In the genomic region with DNA sequence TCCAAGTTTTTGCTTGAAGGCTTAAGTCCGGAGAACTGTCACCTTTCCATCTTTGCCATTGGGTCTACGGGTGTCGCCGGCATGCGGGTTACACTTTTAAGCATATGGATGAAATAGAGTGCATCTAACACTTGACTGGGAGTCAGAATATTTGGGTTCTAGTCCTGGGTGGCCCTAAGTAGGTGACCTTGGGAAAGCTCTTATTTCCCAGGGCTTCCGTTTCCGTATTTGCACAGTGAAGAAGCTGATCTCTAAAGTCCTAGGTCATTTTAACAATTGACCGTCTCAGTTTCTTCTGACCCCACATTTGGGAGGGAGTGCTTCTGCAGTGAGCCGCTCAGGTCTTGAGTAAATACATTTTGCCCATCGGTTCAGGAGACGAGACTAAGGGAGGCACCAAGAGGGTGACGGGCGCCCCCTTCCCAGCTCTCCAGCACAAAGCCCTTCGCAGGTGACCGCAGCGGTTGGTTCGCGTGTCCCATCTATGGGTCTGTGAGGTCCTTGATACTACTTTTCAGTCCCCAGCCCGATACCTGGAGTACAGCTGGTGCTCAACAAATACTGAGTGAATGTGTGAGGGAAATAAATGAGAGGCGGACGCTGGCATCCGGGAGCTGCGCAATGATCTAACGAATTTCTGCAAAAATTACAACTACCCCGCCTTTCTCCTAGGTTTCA, we compare ENCODE assay signal across 8 cellular contexts. TPM values are rescaled to one million over a fixed set of nuclear protein-coding genes. Genes with fewer than 3 reads are reported as not detected.
A peak's percentile ranks its signal among the peaks of the same experiment; 100 is the strongest.
DNase-seq lines count a peak whose midpoint lies in the region; ATAC-seq and TF ChIP-seq lines count a peak whose summit lies in the region.

No MANE protein-coding gene starts in this region.

- peak overlapping the region; percentile 99 for H3K4me3 ChIP-seq in PC-9
- peak overlapping the region; percentile 69 for H3K4me3 ChIP-seq in ovary
- peak overlapping the region; percentile 73 to 81 for H3K4me3 ChIP-seq in vagina

- H3F3A ChIP-seq in PC-9 (ENCODE audit: insufficient read depth, low read depth): peaks cover 36% of the 10 kb centered on the region

- peaks cover 0 to 5% (median 0%) of the 10 kb centered on the region in 3 donors for H3K27me3 Mint-ChIP-seq in CD14-positive monocyte (ENCODE audit: low read depth in 3 of 3)

- POLR2A ChIA-PET in PC-9 (lab: Charles Lee; ENCODE audit: unreplicated experiment): interaction anchor here (0.5 to 0.6 kb wide), 3 partner anchors 97 to 488 kb away, joined by 3 to 5 read pairs (median 4); partner anchors contain the start of gene ANKS1A

- no peaks in the 10 kb centered on the region for H4K20me1 ChIP-seq in PC-9 (ENCODE audit: insufficient read depth)

- no peaks in the 10 kb centered on the region for H3K9me2 ChIP-seq in PC-9 (ENCODE audit: insufficient read depth)

- intact Hi-C loops in CD14-positive monocyte (cut with micrococcal nuclease): loop anchor here (5.0 to 10.0 kb wide), 2 partner anchors 34 to 93 kb away; partner anchors contain the start of genes SNRPC (in 2 of the 2), ANKS1A (in 1 of the 2) and TAF11 (in 1 of the 2)
- intact Hi-C loops in PC-9 (cut with micrococcal nuclease; ENCODE audit: unreplicated experiment): loop anchor here (5.0 kb wide), 1 partner anchor 544 kb away; the partner anchor contains the start of gene SMIM29
- intact Hi-C loops in head of caudate nucleus (cut with DNase I): loop anchor here (10.0 kb wide), 1 partner anchor 93 kb away; the partner anchor contains the start of genes ANKS1A and TAF11
- intact Hi-C loops in ovary (cut with DNase I): no loop called here
- intact Hi-C loops in vagina (cut with DNase I): no loop called here

- TSS peak; percentile 81 for BruUV-seq in PC-9 (replicated peaks; lab: Mats Ljungman, UMichigan)

- no peak for TF ChIP-seq EP300 in ovary (IDR thresholded peaks at IDR 0.05)

- H2AFZ ChIP-seq in PC-9: peak overlapping the region; percentile 96

- H3K36me3 Mint-ChIP-seq in CD14-positive monocyte: peaks cover 0 to 4% of the 10 kb centered on the region in 2 donors

- DNase-seq in CD14-positive monocyte (ENCODE audit: low spot score) (no peak), GM19238 (ENCODE audit: insufficient read length, low spot score) (peak; percentile 39), PC-9 (peak in 1 of 2 experiments; percentile 38), head of caudate nucleus (peak; percentile 52 to 86 (median 68)), ovary (peak; percentile 25 to 56 (median 46)), vagina (ENCODE audit: extremely low spot score in 2 of 2) (peak in 1 of 2 donors; percentile 89)
- peak; percentile 37 for DNase-seq in activated naive CD4-positive, alpha-beta T cell treated with anti-CD3 and anti-CD28 coated beads, Interleukin-2, amount 50 U/mL, for 16 hours

- peaks cover 28% of the 10 kb centered on the region for H3K4me1 Mint-ChIP-seq in CD14-positive monocyte

- CTCF ChIA-PET in PC-9 (lab: Charles Lee): no interaction called here

- peak; percentile 37 for ATAC-seq in HG03439 (IDR thresholded peaks at IDR 0.05; ENCODE audit: unreplicated experiment)

- peak overlapping the region; percentile 87 to 95 (median 94) for H3K27ac Mint-ChIP-seq in CD14-positive monocyte

- H3K9me3 Mint-ChIP-seq in CD14-positive monocyte: peaks cover 0 to 4% (median 0%) of the 10 kb centered on the region in 7 donors

- peak overlapping the region; percentile 90 for H3K27ac ChIP-seq in PC-9
- H3K27ac ChIP-seq in ovary: peak overlapping the region; percentile 53 to 87
- H3K27ac ChIP-seq in vagina: peak overlapping the region; percentile 87

- peaks cover 41% of the 10 kb centered on the region for H3K4me1 ChIP-seq in PC-9 (replicated peaks; ENCODE audit: insufficient read depth)
- no peaks in the 10 kb centered on the region for H3K4me1 ChIP-seq in ovary (ENCODE audit: insufficient read depth)
- H3K4me1 ChIP-seq in vagina: peaks cover 6% of the 10 kb centered on the region

- H3K4me3 Mint-ChIP-seq in CD14-positive monocyte: peak overlapping the region; percentile 98

- H3K27me3 ChIP-seq in PC-9 (ENCODE audit: insufficient read depth, low read depth) (no peaks in the 10 kb centered on the region), ovary (no peaks in the 10 kb centered on the region), vagina (no peaks in the 10 kb centered on the region)

- H3K79me2 ChIP-seq in PC-9 (ENCODE audit: low read depth): peaks cover 34% of the 10 kb centered on the region

- peak overlapping the region; percentile 98 for H3K4me2 ChIP-seq in PC-9

- no peaks in the 10 kb centered on the region for H3K9me3 ChIP-seq in PC-9 (ENCODE audit: insufficient read depth, low read depth)
- no peaks in the 10 kb centered on the region for H3K9me3 ChIP-seq in ovary
- no peaks in the 10 kb centered on the region for H3K9me3 ChIP-seq in vagina

- TF ChIP-seq CTCF in CD14-positive monocyte (IDR thresholded peaks at IDR 0.05): no peak
- peak; percentile 34; the same call in 1 of the 2 replicates for TF ChIP-seq CTCF in PC-9 (conservative IDR thresholded peaks at IDR 0.05)
- TF ChIP-seq CTCF in ovary (IDR thresholded peaks at IDR 0.05): no peak
- no peak for TF ChIP-seq CTCF in vagina (IDR thresholded peaks at IDR 0.05)

- H3K36me3 ChIP-seq in PC-9 (ENCODE audit: low read depth): no peaks in the 10 kb centered on the region; the same call in 1 of the 2 replicates
- H3K36me3 ChIP-seq in ovary: no peaks in the 10 kb centered on the region
- H3K36me3 ChIP-seq in vagina: no peaks in the 10 kb centered on the region

- TF ChIP-seq POLR2A in ovary (IDR thresholded peaks at IDR 0.05) (no peak), vagina (IDR thresholded peaks at IDR 0.05) (no peak)

- WGBS in ovary, 3 donors: 3% methylated on average over 25 of the region's 25 CpGs

RNA-seq across cellular contexts. Expression of gene BLTP3A, which starts 0.6 kb away (rescaled TPM):
- polyA plus RNA-seq in CD14-positive monocyte (1 to 10 TPM; 1.0 to 1.2 TPM), ovary (1 to 10 TPM; 2.7 to 7.5 TPM)
- total RNA-seq in PC-9 (2021) (18.2 and 22.3 TPM in 2 replicates), ovary (10 to 100 TPM in 2 of 7 donors, 1 to 10 TPM in 5; 6.3 to 18.1 (median 7.5) TPM), vagina (10.1 TPM)

RNA-seq across cellular contexts. Expression of gene SNRPC, which starts 34.0 kb away (rescaled TPM):
- polyA plus RNA-seq in CD14-positive monocyte: 100 to 1,000 TPM; 229 to 236 TPM
- 142 and 162 TPM in 2 replicates for total RNA-seq in PC-9 (2021)
- total RNA-seq in ovary: 10 to 100 TPM; 46.6 to 93.2 (median 57.1) TPM
- polyA plus RNA-seq in ovary: 10 to 100 TPM; 79.5 to 94.3 TPM
- total RNA-seq in vagina: 77.3 TPM

Comparison
In these comparisons a context has a peak if more than half of its experiments do, and no peak if none do; other contexts are left out.
1. intact Hi-C loops: an anchor here in CD14-positive monocyte (5.0 to 10.0 kb wide), PC-9 (5.0 kb wide) and head of caudate nucleus (10.0 kb wide); none called in ovary and vagina.